ENCODE assay signal across 25 cellular contexts in genomic region chr3:72536206-72536887, GRCh38.
"Had no signal": no experiment of that assay in that cellular context is flagged by ENCODE, and none has a peak within 500 bp of the region (broad histone marks: within the 10 kb centered on the region; RNA-seq: fewer than 3 reads in every experiment).

No MANE protein-coding gene starts in this region.

- ATAC-seq: body of pancreas, sciatic nerve had no signal

- H3K9me3 ChIP-seq: adrenal gland, body of pancreas, colonic mucosa, left ventricle myocardium inferior, ovary had no signal

- H3K27ac Mint-ChIP-seq: activated naive CD4-positive, alpha-beta T cell treated with anti-CD3 and anti-CD28 coated beads for 36 hours; activated naive CD8-positive, alpha-beta T cell treated with anti-CD3 and anti-CD28 coated beads for 36 hours; natural killer cell; progenitor cell of endocrine pancreas; stimulated activated naive CD8-positive, alpha-beta T cell treated with anti-CD3 and anti-CD28 coated beads, Interleukin-15, amount 100 ng/mL, for 72 hours; type B pancreatic cell had no signal

- H3K36me3 Mint-ChIP-seq: natural killer cell, type B pancreatic cell had no signal

- H3K36me3 ChIP-seq: adrenal gland, colonic mucosa, left ventricle myocardium inferior, ovary, WERI-Rb-1 had no signal

- H3K4me3 ChIP-seq: adrenal gland, body of pancreas, colonic mucosa, dorsolateral prefrontal cortex, left ventricle myocardium inferior, lung, ovary, skin epidermis had no signal

- H3K27me3 ChIP-seq: adrenal gland, body of pancreas, colonic mucosa, dorsolateral prefrontal cortex, ovary had no signal

- DNase-seq: activated CD4-positive, CD25-positive, alpha-beta regulatory T cell treated with anti-CD3 and anti-CD28 coated beads, Interleukin-2, amount 50 U/mL, for 72 hours; activated effector memory CD4-positive, alpha-beta T cell treated with anti-CD3 and anti-CD28 coated beads, Interleukin-2, amount 50 U/mL, for 16 hours; activated naive CD8-positive, alpha-beta T cell treated with anti-CD3 and anti-CD28 coated beads for 36 hours; adrenal gland; aorta; body of pancreas; cerebellar nuclear complex; colonic mucosa; dorsolateral prefrontal cortex; effector memory CD4-positive, alpha-beta T cell; islet precursor cell; left ventricle myocardium inferior; mesendoderm; natural killer cell; ovary; stimulated activated naive CD8-positive, alpha-beta T cell treated with anti-CD3 and anti-CD28 coated beads, Interleukin-15, amount 100 ng/mL, for 72 hours; substantia nigra; T-helper 1 cell; WERI-Rb-1 had no signal

- H3K27ac ChIP-seq: adrenal gland, body of pancreas, colonic mucosa, dorsolateral prefrontal cortex, left ventricle myocardium inferior, ovary, skin epidermis, WERI-Rb-1 had no signal

- H3K4me3 Mint-ChIP-seq: activated naive CD4-positive, alpha-beta T cell treated with anti-CD3 and anti-CD28 coated beads for 36 hours; activated naive CD8-positive, alpha-beta T cell treated with anti-CD3 and anti-CD28 coated beads for 36 hours; natural killer cell; stimulated activated naive CD8-positive, alpha-beta T cell treated with anti-CD3 and anti-CD28 coated beads, Interleukin-15, amount 100 ng/mL, for 72 hours; type B pancreatic cell had no signal

- H3K9me3 Mint-ChIP-seq: activated naive CD4-positive, alpha-beta T cell treated with anti-CD3 and anti-CD28 coated beads for 36 hours had no signal

- H3K4me1 ChIP-seq: adrenal gland, body of pancreas, colonic mucosa, left ventricle myocardium inferior had no signal
